ENCODE assay signal across 8 cellular contexts in the genomic region with DNA sequence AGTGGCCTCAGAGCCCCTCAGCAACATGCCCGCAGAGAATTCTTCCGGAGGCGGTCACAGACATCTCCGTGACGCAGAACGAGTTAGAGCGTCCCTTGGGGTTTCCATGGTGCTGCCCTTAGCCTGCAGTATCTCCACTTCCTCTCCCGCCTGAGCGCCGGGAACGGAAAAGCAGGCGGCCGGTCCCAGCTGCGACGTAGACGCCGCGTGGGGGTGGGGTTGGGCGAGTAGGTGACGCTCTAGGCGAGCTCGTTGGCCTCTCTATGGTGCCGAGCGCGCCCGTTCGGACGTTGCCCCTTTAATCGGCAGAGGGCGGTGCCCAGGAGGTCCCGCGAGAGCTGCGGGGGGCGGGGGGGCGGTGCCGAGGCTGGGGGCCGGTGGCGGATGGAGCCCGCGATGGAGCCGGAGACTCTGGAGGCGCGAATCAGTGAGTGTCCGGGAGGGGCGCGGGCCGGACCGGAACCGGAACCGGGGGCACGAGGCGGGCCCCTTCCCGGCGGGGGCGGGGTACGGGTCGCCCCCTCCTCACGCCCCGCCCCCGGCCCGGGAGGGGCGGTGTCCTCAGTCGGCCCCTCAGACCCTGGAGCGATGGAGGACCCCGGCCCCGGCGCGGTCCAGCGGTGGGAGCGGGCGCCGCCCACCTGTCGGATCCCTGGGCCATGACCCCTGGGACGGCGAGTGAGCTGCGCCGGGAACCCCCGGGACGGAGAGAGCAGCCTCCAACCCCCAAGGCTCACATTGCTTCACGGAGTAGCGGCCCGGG. TPM values are rescaled to one million over a fixed set of nuclear protein-coding genes. Genes with fewer than 3 reads are reported as not detected.
DNase-seq lines count a peak whose midpoint lies in the region; ATAC-seq and TF ChIP-seq lines count a peak whose summit lies in the region.

A gene with protein sequence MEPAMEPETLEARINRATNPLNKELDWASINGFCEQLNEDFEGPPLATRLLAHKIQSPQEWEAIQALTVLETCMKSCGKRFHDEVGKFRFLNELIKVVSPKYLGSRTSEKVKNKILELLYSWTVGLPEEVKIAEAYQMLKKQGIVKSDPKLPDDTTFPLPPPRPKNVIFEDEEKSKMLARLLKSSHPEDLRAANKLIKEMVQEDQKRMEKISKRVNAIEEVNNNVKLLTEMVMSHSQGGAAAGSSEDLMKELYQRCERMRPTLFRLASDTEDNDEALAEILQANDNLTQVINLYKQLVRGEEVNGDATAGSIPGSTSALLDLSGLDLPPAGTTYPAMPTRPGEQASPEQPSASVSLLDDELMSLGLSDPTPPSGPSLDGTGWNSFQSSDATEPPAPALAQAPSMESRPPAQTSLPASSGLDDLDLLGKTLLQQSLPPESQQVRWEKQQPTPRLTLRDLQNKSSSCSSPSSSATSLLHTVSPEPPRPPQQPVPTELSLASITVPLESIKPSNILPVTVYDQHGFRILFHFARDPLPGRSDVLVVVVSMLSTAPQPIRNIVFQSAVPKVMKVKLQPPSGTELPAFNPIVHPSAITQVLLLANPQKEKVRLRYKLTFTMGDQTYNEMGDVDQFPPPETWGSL (plus strand): TSS at position 358 of the 763 bp plus-strand sequence. CDS start 27 bp downstream, at position 385.

- H3K36me3 ChIP-seq in left lung = no peaks in the 10 kb centered on the region

- peaks cover 7 to 16% (median 7%) of the 10 kb centered on the region in 3 donors for H3K27me3 Mint-ChIP-seq in CD14-positive monocyte (ENCODE audit: low read depth in 3 of 3)
- peaks cover 10% of the 10 kb centered on the region for H3K27me3 Mint-ChIP-seq in dendritic cell treated with granulocyte-macrophage colony-stimulating factor and Interleukin-4, amounts not matched to agents 40 ng/mL and 50 ng/mL, for 4 days

- TF ChIP-seq CTCF in CD14-positive monocyte (IDR thresholded peaks at IDR 0.05) (no peak), left lung (IDR thresholded peaks at IDR 0.05) (no peak)

- H3K27me3 ChIP-seq in left lung = no peaks in the 10 kb centered on the region

- H3K9me3 Mint-ChIP-seq in CD14-positive monocyte = no peaks in the 10 kb centered on the region
- H3K9me3 Mint-ChIP-seq in dendritic cell treated with granulocyte-macrophage colony-stimulating factor and Interleukin-4, amounts not matched to agents 40 ng/mL and 50 ng/mL, for 4 days = no peaks in the 10 kb centered on the region

- H3K27ac ChIP-seq in left lung = peak within 1 kb of the TSS; percentile 95 to 98

- peaks cover 13 to 46% of the 10 kb centered on the region in 2 donors for H3K4me1 ChIP-seq in left lung

- peak within 1 kb of the TSS; percentile 96 to 99 for H3K4me3 ChIP-seq in left lung

- H3K27ac Mint-ChIP-seq in CD14-positive monocyte = peak within 1 kb of the TSS; percentile 97 to 99 (median 98)
- peak within 1 kb of the TSS; percentile 91 for H3K27ac Mint-ChIP-seq in dendritic cell treated with granulocyte-macrophage colony-stimulating factor and Interleukin-4, amounts not matched to agents 40 ng/mL and 50 ng/mL, for 4 days

- H3K4me1 Mint-ChIP-seq in CD14-positive monocyte = peaks cover 53% of the 10 kb centered on the region
- H3K4me1 Mint-ChIP-seq in dendritic cell treated with granulocyte-macrophage colony-stimulating factor and Interleukin-4, amounts not matched to agents 40 ng/mL and 50 ng/mL, for 4 days (ENCODE audit: low read depth) = peaks cover 57% of the 10 kb centered on the region

- peak within 1 kb of the TSS; percentile 97 for H3K4me3 Mint-ChIP-seq in CD14-positive monocyte
- H3K4me3 Mint-ChIP-seq in dendritic cell treated with granulocyte-macrophage colony-stimulating factor and Interleukin-4, amounts not matched to agents 40 ng/mL and 50 ng/mL, for 4 days = peak within 1 kb of the TSS; percentile 90

- peaks cover 7 to 19% of the 10 kb centered on the region in 2 donors for H3K36me3 Mint-ChIP-seq in CD14-positive monocyte
- H3K36me3 Mint-ChIP-seq in dendritic cell treated with granulocyte-macrophage colony-stimulating factor and Interleukin-4, amounts not matched to agents 40 ng/mL and 50 ng/mL, for 4 days (ENCODE audit: low read depth) = peaks cover 20% of the 10 kb centered on the region

- no peaks in the 10 kb centered on the region for H3K9me3 ChIP-seq in left lung

- peak; percentile 78 for ATAC-seq in GM19397 (IDR thresholded peaks at IDR 0.05; ENCODE audit: unreplicated experiment)
- ATAC-seq in HG03571 (IDR thresholded peaks at IDR 0.05; ENCODE audit: unreplicated experiment) = peak; percentile 61
- peak; percentile 88 for ATAC-seq in left lung

- peak; percentile 100 for DNase-seq in CD14-positive monocyte (ENCODE audit: low spot score)
- DNase-seq in NCI-H774 (lab: John Stamatoyannopoulos, UW) = peak; percentile 88
- peak; percentile 92 to 94 for DNase-seq in activated CD4-positive, alpha-beta T cell treated with anti-CD3 and anti-CD28 coated beads, Interleukin-2, amount 50 U/mL, for 4 hours
- DNase-seq in left lung = peak; percentile 98 to 99
- peak; percentile 91 for DNase-seq in stimulated activated CD4-positive, alpha-beta T cell treated with anti-CD3 and anti-CD28 coated beads, Interleukin-2, amount 100 ng/mL, for 4 hours (ENCODE audit: low read depth)

- intact Hi-C loops in CD14-positive monocyte (cut with micrococcal nuclease) = loop anchor here in 1 of 2 donors (2.0 to 5.0 kb wide), 2 partner anchors 34 to 68 kb away; no protein-coding TSS in a partner anchor
- intact Hi-C loops in dendritic cell treated with granulocyte-macrophage colony-stimulating factor and Interleukin-4, amounts not matched to agents 40 ng/mL and 50 ng/mL, for 4 days (cut with micrococcal nuclease) = no loop called here
- intact Hi-C loops in left lung (cut with DNase I) = no loop called here

RNA-seq across cellular contexts. Expression of the gene that starts here (rescaled TPM):
- polyA plus RNA-seq in CD14-positive monocyte = 10 to 100 TPM; 19.8 to 24.8 TPM
- total RNA-seq in left lung = 10 to 100 TPM; 53.0 to 64.3 TPM

Comparison
In these comparisons a context has a peak if more than half of its experiments do, and no peak if none do; other contexts are left out.
1. Peak in every context shown above with its lines: DNase-seq, ATAC-seq, H3K4me3 ChIP-seq and H3K27ac ChIP-seq.